In the genomic region with DNA sequence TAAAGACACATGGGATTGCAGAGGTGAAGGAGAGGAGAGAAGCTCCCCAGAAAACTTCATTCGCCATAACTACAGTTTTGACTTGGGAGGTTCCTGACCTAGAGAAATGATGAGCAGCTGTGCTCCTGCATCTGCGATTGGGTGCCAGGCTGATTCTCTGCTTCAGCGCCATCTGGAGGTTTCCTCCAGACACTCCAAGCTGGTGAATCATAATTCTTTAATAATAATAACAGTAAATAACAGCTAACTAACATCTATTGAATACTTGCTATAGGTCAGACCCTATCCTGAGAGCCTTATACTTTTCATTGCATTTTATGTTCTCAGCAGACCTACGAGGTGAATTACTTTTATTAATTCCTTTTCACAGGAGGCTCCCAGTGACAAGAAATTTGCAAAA, we compare ENCODE assay signal across 11 cellular contexts.
DNase-seq lines count a peak whose midpoint lies in the region; ATAC-seq, FAIRE-seq and TF ChIP-seq lines count a peak whose summit lies in the region.
"Had no signal": no experiment of that assay in that cellular context is flagged by ENCODE, and none has a peak within 500 bp of the region (broad histone marks: within the 10 kb centered on the region; RNA-seq: fewer than 3 reads in every experiment).

No MANE protein-coding gene starts in this region.

- no peaks in the 10 kb centered on the region for H3K27me3 ChIP-seq in AG04450 (ENCODE audit: control insufficient read depth, insufficient read depth, low read length)
- no peaks in the 10 kb centered on the region for H3K27me3 ChIP-seq in small intestine (ENCODE audit: control insufficient read depth in 2 of 2, insufficient read depth in 2 of 2, low read length in 2 of 2)
- H3K27me3 ChIP-seq: neutrophil had no signal

- peak overlapping the region; percentile 82 for H3K27ac Mint-ChIP-seq in glutamatergic neuron (ENCODE audit: unreplicated experiment)

- DNase-seq in AG04450 (ENCODE audit: low read depth, low spot score), result no peak
- DNase-seq in HCEC 1CT, result peak; percentile 63
- DNase-seq in RPMI8226, result peak; percentile 32
- peak; percentile 47 for DNase-seq in glutamatergic neuron
- no peak for DNase-seq in inferior parietal cortex (ENCODE audit: extremely low spot score)
- DNase-seq in medulla oblongata (ENCODE audit: extremely low spot score), result no peak
- no peak for DNase-seq in small intestine
- DNase-seq: effector memory CD4-positive, alpha-beta T cell; NCI-H226 had no signal

- ATAC-seq in HG03175 (IDR thresholded peaks at IDR 0.05; ENCODE audit: unreplicated experiment), result no peak

- no peaks in the 10 kb centered on the region for H3K27me3 Mint-ChIP-seq in glutamatergic neuron (ENCODE audit: unreplicated experiment)

- no peaks in the 10 kb centered on the region for H3K36me3 Mint-ChIP-seq in glutamatergic neuron (ENCODE audit: unreplicated experiment)

- H3K9me3 ChIP-seq in AG04450 (ENCODE audit: control insufficient read depth, insufficient read depth, low read length), result peaks cover 3% of the 10 kb centered on the region; the same call in 1 of the 2 replicates
- no peaks in the 10 kb centered on the region for H3K9me3 ChIP-seq in small intestine (ENCODE audit: control insufficient read depth, low read depth)
- H3K9me3 ChIP-seq: neutrophil had no signal

- WGBS in small intestine, 3 donors, result 30 to 43% (median 40%) methylated on average over 4 of the region's 4 CpGs

- peaks cover 3% of the 10 kb centered on the region for H3K9me3 Mint-ChIP-seq in glutamatergic neuron (ENCODE audit: unreplicated experiment)

- no peaks in the 10 kb centered on the region for H3K4me1 ChIP-seq in small intestine (ENCODE audit: control insufficient read depth in 2 of 2, insufficient read depth in 1 of 2, low read depth in 1 of 2, low read length in 1 of 2)

- H3K4me3 ChIP-seq in AG04450 (ENCODE audit: low read depth, low read length) (no peak overlapping the region), small intestine (ENCODE audit: low read depth in 1 of 2, low read length in 2 of 2) (no peak overlapping the region)

- TF ChIP-seq CTCF in AG04450 (IDR thresholded peaks at IDR 0.05; ENCODE audit: low read depth, low read length) (peak; percentile 57), glutamatergic neuron (IDR thresholded peaks at IDR 0.05; ENCODE audit: partially characterized antibody, unreplicated experiment) (peak; percentile 59)

- CTCF ChIA-PET in AG04450 (lab: Charles Lee), result interaction anchor here (0.7 to 7.1 kb wide), 11 partner anchors 9 to 214 kb away, joined by 3 to 63 read pairs (median 4); no protein-coding TSS in a partner anchor

- no peak overlapping the region for H3K4me3 Mint-ChIP-seq in glutamatergic neuron (ENCODE audit: unreplicated experiment)

- H3K4me1 Mint-ChIP-seq in glutamatergic neuron (ENCODE audit: low read depth, unreplicated experiment), result peaks cover 13% of the 10 kb centered on the region

- FAIRE-seq in small intestine (lab: Jason Lieb, UNC), result no peak

- H3K27ac ChIP-seq in AG04450 (ENCODE audit: low read depth, low read length), result no peak overlapping the region
- no peak overlapping the region for H3K27ac ChIP-seq in small intestine (ENCODE audit: low read depth in 1 of 2, low read length in 1 of 2)
- H3K27ac ChIP-seq: neutrophil had no signal

- POLR2A ChIA-PET in AG04450 (lab: Yijun Ruan, JAX), result no interaction called here

- no peaks in the 10 kb centered on the region for H3K36me3 ChIP-seq in small intestine (ENCODE audit: control insufficient read depth in 2 of 2, insufficient read depth in 2 of 2, low read length in 2 of 2)
- H3K36me3 ChIP-seq: neutrophil had no signal

Comparison
In these comparisons a context has a peak if more than half of its experiments do, and no peak if none do; other contexts are left out.
1. DNase-seq: peak in HCEC 1CT (single experiment), RPMI8226 (single experiment) and glutamatergic neuron (single experiment); none in AG04450 (single experiment), inferior parietal cortex (single experiment), medulla oblongata (single experiment) and small intestine (single experiment).